Comparison of ENCODE assay signal across 18 cellular contexts in the genomic region with DNA sequence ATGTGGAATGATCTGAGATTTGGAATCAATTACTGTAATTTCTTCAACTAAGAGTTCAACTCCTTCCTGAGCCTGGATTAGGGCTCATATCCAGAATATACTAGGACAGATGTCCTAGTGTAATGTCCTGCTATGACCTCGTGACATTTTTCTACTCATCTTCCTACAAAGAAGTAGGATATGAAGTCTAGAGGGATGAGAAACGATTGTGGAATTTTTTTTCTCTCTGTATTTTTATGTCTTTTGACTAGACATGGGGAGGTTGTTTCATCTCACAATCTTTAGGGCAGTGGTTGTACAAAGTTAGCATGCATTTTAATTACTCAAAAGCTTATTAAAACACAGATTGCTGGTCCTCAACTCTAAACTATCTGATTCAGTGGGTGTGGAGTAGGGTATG.
DNase-seq lines count a peak whose midpoint lies in the region; ATAC-seq, FAIRE-seq and TF ChIP-seq lines count a peak whose summit lies in the region.
"Had no signal": no experiment of that assay in that cellular context is flagged by ENCODE, and none has a peak within 500 bp of the region (broad histone marks: within the 10 kb centered on the region; RNA-seq: fewer than 3 reads in every experiment).

No MANE protein-coding gene starts in this region.

- H3K9me3 ChIP-seq in keratinocyte (ENCODE audit: control insufficient read depth, low read depth, low read length) (no peaks in the 10 kb centered on the region), skeletal muscle satellite cell (replicated peaks; ENCODE audit: low read length) (no peaks in the 10 kb centered on the region)

- no peak overlapping the region for H2AFZ ChIP-seq in keratinocyte (ENCODE audit: control insufficient read depth, low read length)

- DNase-seq in EH (ENCODE audit: low read depth) (peak; percentile 65), HCEC 1CT (peak; percentile 22), keratinocyte (ENCODE audit: low read depth, low spot score) (no peak), DMS114 treated with DMSO at 0.1 percent for 48 hours (lab: John Stamatoyannopoulos, UW; ENCODE audit: unreplicated experiment) (no peak)
- DNase-seq in activated naive CD8-positive, alpha-beta T cell treated with anti-CD3 and anti-CD28 coated beads for 36 hours: no peak
- DNase-seq in effector memory CD8-positive, alpha-beta T cell: no peak
- DNase-seq: 8988T; AML-193; CD4-positive, alpha-beta T cell; DMS79 treated with DMSO at 0.1 percent for 48 hours; GDM1; GOT3; H7; KG1 had no signal

- H3K4me3 Mint-ChIP-seq in activated naive CD8-positive, alpha-beta T cell treated with anti-CD3 and anti-CD28 coated beads for 36 hours: no peak overlapping the region
- H3K4me3 Mint-ChIP-seq in effector memory CD8-positive, alpha-beta T cell: no peak overlapping the region
- H3K4me3 Mint-ChIP-seq: CD4-positive, alpha-beta T cell had no signal

- H3K27me3 ChIP-seq in keratinocyte (ENCODE audit: control insufficient read depth, extremely low read depth, insufficient read depth, low read length): no peaks in the 10 kb centered on the region
- H3K27me3 ChIP-seq in skeletal muscle satellite cell (ENCODE audit: control insufficient read depth, insufficient read depth, low read length): no peaks in the 10 kb centered on the region

- peaks cover 8% of the 10 kb centered on the region for H3K4me1 ChIP-seq in keratinocyte (ENCODE audit: control insufficient read depth, extremely low read depth, insufficient read depth, low read length)
- H3K4me1 ChIP-seq in skeletal muscle satellite cell (ENCODE audit: control insufficient read depth, insufficient read depth, low read length): peaks cover 22% of the 10 kb centered on the region

- H3K9me1 ChIP-seq in keratinocyte (ENCODE audit: control insufficient read depth, extremely low read depth, insufficient read depth, low read length): no peaks in the 10 kb centered on the region

- H3K4me1 Mint-ChIP-seq in activated naive CD8-positive, alpha-beta T cell treated with anti-CD3 and anti-CD28 coated beads for 36 hours: peaks cover 12% of the 10 kb centered on the region
- no peaks in the 10 kb centered on the region for H3K4me1 Mint-ChIP-seq in effector memory CD8-positive, alpha-beta T cell (ENCODE audit: low read depth in 2 of 2)

- TF ChIP-seq CTCF in keratinocyte (optimal IDR thresholded peaks at IDR 0.05 in 1 of 3, IDR thresholded peaks at IDR 0.05 in 1 of 3, conservative IDR thresholded peaks at IDR 0.05 in 1 of 3; ENCODE audit: extremely low read depth in 1 of 3, insufficient read depth in 2 of 3, low read length in 3 of 3): no peak

- no peak for ATAC-seq in effector memory CD8-positive, alpha-beta T cell (replicated peaks)

- dilution Hi-C loops in keratinocyte (cut with MboI; ENCODE audit: extremely low pct_ligation_motif_present, low sequenced_read_pairs): no loop called here

- no peak overlapping the region for H3K27ac Mint-ChIP-seq in activated naive CD8-positive, alpha-beta T cell treated with anti-CD3 and anti-CD28 coated beads for 36 hours
- no peak overlapping the region for H3K27ac Mint-ChIP-seq in effector memory CD8-positive, alpha-beta T cell
- H3K27ac Mint-ChIP-seq: CD4-positive, alpha-beta T cell had no signal

- no peak overlapping the region for H3K27ac ChIP-seq in keratinocyte (ENCODE audit: control insufficient read depth, insufficient read depth, low read length)
- H3K27ac ChIP-seq: C4-2B had no signal

- H3K36me3 ChIP-seq in keratinocyte (ENCODE audit: control insufficient read depth in 2 of 2, extremely low read depth in 1 of 2, insufficient read depth in 2 of 2, low read length in 2 of 2): no peaks in the 10 kb centered on the region
- no peaks in the 10 kb centered on the region for H3K36me3 ChIP-seq in skeletal muscle satellite cell (ENCODE audit: insufficient read depth, low read length)

- H3K9ac ChIP-seq in keratinocyte (ENCODE audit: control insufficient read depth, extremely low read depth, insufficient read depth, low read length): no peak overlapping the region
- no peak overlapping the region for H3K9ac ChIP-seq in skeletal muscle satellite cell (ENCODE audit: low read depth, low read length)

- H3K4me3 ChIP-seq in keratinocyte (ENCODE audit: control insufficient read depth in 2 of 3, extremely low read depth in 1 of 3, insufficient read depth in 2 of 3, low read depth in 1 of 3, low read length in 3 of 3) (no peak overlapping the region), skeletal muscle satellite cell (ENCODE audit: low read length) (no peak overlapping the region)

- H4K20me1 ChIP-seq in keratinocyte (ENCODE audit: control insufficient read depth, extremely low read depth, insufficient read depth, low read length): no peaks in the 10 kb centered on the region

- H3K36me3 Mint-ChIP-seq in activated naive CD8-positive, alpha-beta T cell treated with anti-CD3 and anti-CD28 coated beads for 36 hours: peaks cover 2% of the 10 kb centered on the region
- H3K36me3 Mint-ChIP-seq in effector memory CD8-positive, alpha-beta T cell (ENCODE audit: insufficient read depth): no peaks in the 10 kb centered on the region

- H3K27me3 Mint-ChIP-seq in activated naive CD8-positive, alpha-beta T cell treated with anti-CD3 and anti-CD28 coated beads for 36 hours: no peaks in the 10 kb centered on the region
- no peaks in the 10 kb centered on the region for H3K27me3 Mint-ChIP-seq in effector memory CD8-positive, alpha-beta T cell
- H3K27me3 Mint-ChIP-seq: CD4-positive, alpha-beta T cell had no signal

- H3K9me3 Mint-ChIP-seq in activated naive CD8-positive, alpha-beta T cell treated with anti-CD3 and anti-CD28 coated beads for 36 hours: peaks cover 2% of the 10 kb centered on the region
- peaks cover 0 to 5% of the 10 kb centered on the region in 2 donors for H3K9me3 Mint-ChIP-seq in effector memory CD8-positive, alpha-beta T cell
- H3K9me3 Mint-ChIP-seq: CD4-positive, alpha-beta T cell had no signal

- peak; percentile 5 for FAIRE-seq in keratinocyte (lab: Jason Lieb, UNC)
- FAIRE-seq: GM12892, GM18507 had no signal

- no peaks in the 10 kb centered on the region for H3K79me2 ChIP-seq in keratinocyte (ENCODE audit: control insufficient read depth, insufficient read depth, low read length)

- H3K4me2 ChIP-seq in keratinocyte (ENCODE audit: control insufficient read depth, extremely low read depth, insufficient read depth, low read depth, low read length) (no peak overlapping the region), skeletal muscle satellite cell (ENCODE audit: low read length) (peak overlapping the region; percentile 67)

Comparison
In these comparisons a context has a peak if more than half of its experiments do, and no peak if none do; other contexts are left out.
1. DNase-seq: peak in EH (single experiment) and HCEC 1CT (single experiment); none in keratinocyte (single experiment), activated naive CD8-positive, alpha-beta T cell treated with anti-CD3 and anti-CD28 coated beads for 36 hours (single experiment), DMS114 treated with DMSO at 0.1 percent for 48 hours (single experiment) and effector memory CD8-positive, alpha-beta T cell (0 of 3).